In genomic region chr15:70053703-70054229, GRCh38 we compare ENCODE assay signal across 29 cellular contexts. TPM values are rescaled to one million over a fixed set of nuclear protein-coding genes. Genes with fewer than 3 reads are reported as not detected.
DNase-seq lines count a peak whose midpoint lies in the region; ATAC-seq, FAIRE-seq and TF ChIP-seq lines count a peak whose summit lies in the region.
"Had no signal": no experiment of that assay in that cellular context is flagged by ENCODE, and none has a peak within 500 bp of the region (broad histone marks: within the 10 kb centered on the region; RNA-seq: fewer than 3 reads in every experiment).

No MANE protein-coding gene starts in this region.

- H3K9ac ChIP-seq in kidney (ENCODE audit: low read length in 2 of 2): no peak overlapping the region

- H3K36me3 Mint-ChIP-seq in activated T-cell treated with anti-CD3 and anti-CD28 coated beads, Interleukin-2, amount 50 U/mL, for 24 hours (ENCODE audit: low read depth): peaks cover 97% of the 10 kb centered on the region
- peaks cover 13% of the 10 kb centered on the region for H3K36me3 Mint-ChIP-seq in IgD-negative memory B cell

- intact Hi-C loops in kidney (cut with DNase I) (no loop called here), sigmoid colon (cut with DNase I) (no loop called here)

- H3K36me3 ChIP-seq in kidney (ENCODE audit: control insufficient read depth in 1 of 2, insufficient read depth in 2 of 2, low read length in 2 of 2): peaks cover 60 to 80% of the 10 kb centered on the region in 2 donors
- peaks cover 86 to 94% (median 90%) of the 10 kb centered on the region in 4 donors for H3K36me3 ChIP-seq in sigmoid colon

- no peak for FAIRE-seq in kidney (lab: Jason Lieb, UNC)
- FAIRE-seq: astrocyte, islet of Langerhans, RCC 7860 had no signal

- 84 to 88% methylated on average over 11 of the region's 11 CpGs for WGBS in sigmoid colon, 2 donors

- no peak for DNase-seq in activated T-cell treated with anti-CD3 and anti-CD28 coated beads, Interleukin-2, amount 50 U/mL, for 24 hours
- DNase-seq in activated T-cell treated with anti-CD3 and anti-CD28 coated beads for 4 hours (no peak), kidney (peak; percentile 35), sigmoid colon (peak; percentile 34), GDM1 (lab: John Stamatoyannopoulos, UW) (no peak), caudate nucleus (lab: John Stamatoyannopoulos, UW) (no peak)
- DNase-seq: activated CD4-positive, alpha-beta T cell treated with anti-CD3 and anti-CD28 coated beads, Interleukin-2, amount 10 ng/mL, durations not matched to agents 7 days and 5 days; activated naive CD8-positive, alpha-beta T cell treated with anti-CD3 and anti-CD28 coated beads for 36 hours; Calu3; DMS79 treated with DMSO at 0.1 percent for 48 hours; left ventricle myocardium inferior; NCI-H146; NCI-H774; SJCRH30; stimulated activated naive CD4-positive, alpha-beta T cell treated with Interleukin-2 at 50 U/mL for 16 hours; SW 1271; T1000 had no signal

- H3K27ac Mint-ChIP-seq in activated T-cell treated with anti-CD3 and anti-CD28 coated beads, Interleukin-2, amount 50 U/mL, for 24 hours: peak overlapping the region; percentile 60
- H3K27ac Mint-ChIP-seq in IgD-negative memory B cell: peak overlapping the region; percentile 40 to 91 (median 77)
- H3K27ac Mint-ChIP-seq: activated CD4-positive, alpha-beta T cell treated with anti-CD3 and anti-CD28 coated beads, Interleukin-2, amount 10 ng/mL, durations not matched to agents 7 days and 5 days; activated naive CD8-positive, alpha-beta T cell treated with anti-CD3 and anti-CD28 coated beads for 36 hours; dendritic cell treated with granulocyte-macrophage colony-stimulating factor and Interleukin-4, amounts not matched to agents 40 ng/mL and 50 ng/mL, for 4 days had no signal

- no peak overlapping the region for H3K4me3 Mint-ChIP-seq in activated T-cell treated with anti-CD3 and anti-CD28 coated beads, Interleukin-2, amount 50 U/mL, for 24 hours
- H3K4me3 Mint-ChIP-seq in IgD-negative memory B cell: no peak overlapping the region
- H3K4me3 Mint-ChIP-seq: activated CD4-positive, alpha-beta T cell treated with anti-CD3 and anti-CD28 coated beads, Interleukin-2, amount 10 ng/mL, durations not matched to agents 7 days and 5 days; activated naive CD8-positive, alpha-beta T cell treated with anti-CD3 and anti-CD28 coated beads for 36 hours; dendritic cell treated with granulocyte-macrophage colony-stimulating factor and Interleukin-4, amounts not matched to agents 40 ng/mL and 50 ng/mL, for 4 days had no signal

- no peak for TF ChIP-seq EP300 in sigmoid colon (IDR thresholded peaks at IDR 0.05)

- no peaks in the 10 kb centered on the region for H3K4me1 Mint-ChIP-seq in activated T-cell treated with anti-CD3 and anti-CD28 coated beads, Interleukin-2, amount 50 U/mL, for 24 hours (ENCODE audit: low read depth)
- H3K4me1 Mint-ChIP-seq in IgD-negative memory B cell: peaks cover 4 to 6% (median 4%) of the 10 kb centered on the region in 3 donors
- H3K4me1 Mint-ChIP-seq: activated CD4-positive, alpha-beta T cell treated with anti-CD3 and anti-CD28 coated beads, Interleukin-2, amount 10 ng/mL, durations not matched to agents 7 days and 5 days; activated naive CD8-positive, alpha-beta T cell treated with anti-CD3 and anti-CD28 coated beads for 36 hours had no signal

- H3K4me3 ChIP-seq in kidney (ENCODE audit: low read length in 2 of 2): no peak overlapping the region
- no peak overlapping the region for H3K4me3 ChIP-seq in sigmoid colon
- H3K4me3 ChIP-seq: cardiac muscle cell, left ventricle myocardium inferior, prostate gland, SJCRH30, testis, vagina had no signal

- TF ChIP-seq CTCF in kidney (IDR thresholded peaks at IDR 0.05; ENCODE audit: borderline replicate concordance, extremely low read depth, insufficient read depth) (no peak), sigmoid colon (IDR thresholded peaks at IDR 0.05) (no peak)

- H3K4me1 ChIP-seq in kidney (ENCODE audit: control insufficient read depth in 1 of 2, insufficient read depth in 1 of 2, low read depth in 1 of 2, low read length in 2 of 2) (no peaks in the 10 kb centered on the region), sigmoid colon (peaks cover 0 to 19% (median 9%) of the 10 kb centered on the region in 4 donors)
- H3K4me1 ChIP-seq: left ventricle myocardium inferior, prostate gland, SJCRH30 had no signal

- no peaks in the 10 kb centered on the region for H3K27me3 ChIP-seq in sigmoid colon
- H3K27me3 ChIP-seq: cardiac muscle cell, SJCRH30, testis, vagina had no signal

- no peak overlapping the region for H3K27ac ChIP-seq in kidney (ENCODE audit: low read depth in 2 of 2, low read length in 2 of 2)
- no peak overlapping the region for H3K27ac ChIP-seq in sigmoid colon
- H3K27ac ChIP-seq in caudate nucleus (ENCODE audit: low read depth, low read length): no peak overlapping the region
- H3K27ac ChIP-seq: cardiac muscle cell, left ventricle myocardium inferior, prostate gland, SJCRH30, testis, vagina had no signal

- ATAC-seq in HG03045 (IDR thresholded peaks at IDR 0.05; ENCODE audit: unreplicated experiment): no peak
- ATAC-seq: esophagus mucosa, HCT116 had no signal

- TF ChIP-seq POLR2A in sigmoid colon (IDR thresholded peaks at IDR 0.05): no peak

- no peaks in the 10 kb centered on the region for H3K9me3 Mint-ChIP-seq in activated T-cell treated with anti-CD3 and anti-CD28 coated beads, Interleukin-2, amount 50 U/mL, for 24 hours
- H3K9me3 Mint-ChIP-seq in IgD-negative memory B cell: no peaks in the 10 kb centered on the region
- H3K9me3 Mint-ChIP-seq: activated CD4-positive, alpha-beta T cell treated with anti-CD3 and anti-CD28 coated beads, Interleukin-2, amount 10 ng/mL, durations not matched to agents 7 days and 5 days; activated naive CD8-positive, alpha-beta T cell treated with anti-CD3 and anti-CD28 coated beads for 36 hours; dendritic cell treated with granulocyte-macrophage colony-stimulating factor and Interleukin-4, amounts not matched to agents 40 ng/mL and 50 ng/mL, for 4 days had no signal

- no peaks in the 10 kb centered on the region for H3K9me3 ChIP-seq in kidney (ENCODE audit: control insufficient read depth in 1 of 2, low read length in 2 of 2)
- H3K9me3 ChIP-seq in sigmoid colon: no peaks in the 10 kb centered on the region
- H3K9me3 ChIP-seq: left ventricle myocardium inferior, prostate gland, SJCRH30, testis, vagina had no signal

- no peaks in the 10 kb centered on the region for H3K27me3 Mint-ChIP-seq in activated T-cell treated with anti-CD3 and anti-CD28 coated beads, Interleukin-2, amount 50 U/mL, for 24 hours
- H3K27me3 Mint-ChIP-seq in IgD-negative memory B cell: no peaks in the 10 kb centered on the region
- H3K27me3 Mint-ChIP-seq: activated CD4-positive, alpha-beta T cell treated with anti-CD3 and anti-CD28 coated beads, Interleukin-2, amount 10 ng/mL, durations not matched to agents 7 days and 5 days; activated naive CD8-positive, alpha-beta T cell treated with anti-CD3 and anti-CD28 coated beads for 36 hours; dendritic cell treated with granulocyte-macrophage colony-stimulating factor and Interleukin-4, amounts not matched to agents 40 ng/mL and 50 ng/mL, for 4 days had no signal

RNA-seq across cellular contexts. Expression of gene TLE3, which starts 44.0 kb away (rescaled TPM):
- 88.7 TPM for polyA plus RNA-seq in IgD-negative memory B cell
- total RNA-seq in kidney: 71.7 TPM
- 10.3 TPM for polyA plus RNA-seq in kidney (ENCODE audit: insufficient read depth, low read depth, low replicate concordance)
- total RNA-seq in sigmoid colon: 10 to 100 TPM; 49.5 to 82.0 (median 58.8) TPM
- polyA plus RNA-seq in sigmoid colon: 10 to 100 TPM; 16.8 to 39.3 (median 21.0) TPM

Comparison
In these comparisons a context has a peak if more than half of its experiments do, and no peak if none do; other contexts are left out.
1. DNase-seq: peak in kidney (single experiment) and sigmoid colon (single experiment); none in activated T-cell treated with anti-CD3 and anti-CD28 coated beads, Interleukin-2, amount 50 U/mL, for 24 hours (single experiment), activated T-cell treated with anti-CD3 and anti-CD28 coated beads for 4 hours (single experiment), GDM1 (single experiment) and caudate nucleus (0 of 61).